In genomic region chr3:48268936-48269551, GRCh38 we compare ENCODE assay signal across 11 cellular contexts. TPM values are rescaled to one million over a fixed set of nuclear protein-coding genes. Genes with fewer than 3 reads are reported as not detected.
DNase-seq lines count a peak whose midpoint lies in the region; ATAC-seq, FAIRE-seq and TF ChIP-seq lines count a peak whose summit lies in the region.
"Had no signal": no experiment of that assay in that cellular context is flagged by ENCODE, and none has a peak within 500 bp of the region (broad histone marks: within the 10 kb centered on the region; RNA-seq: fewer than 3 reads in every experiment).

No MANE protein-coding gene starts in this region.

- POLR2A ChIA-PET in PC-3 (lab: Charles Lee; ENCODE audit: unreplicated experiment) = interaction anchor here (0.5 to 1.3 kb wide), 4 partner anchors 28 to 171 kb away, joined by 3 to 6 read pairs (median 3); partner anchors contain the start of genes CCDC51 and ZNF589

- H3K27ac Mint-ChIP-seq in activated T-helper 1 cell treated with anti-CD3 and anti-CD28 coated beads, Interleukin-12 subunit alpha, Interleukin-12 subunit beta, Interleukin-2, Interleukin-4 antibody, amounts not matched to agents 30 ng/mL and 10 ng/mL and 1 ng/mL, durations not matched to agents 14 hours and 24 hours and 36 hours = peak overlapping the region; percentile 97

- peaks cover 8% of the 10 kb centered on the region; the same call in 1 of the 2 replicates for H3K36me3 ChIP-seq in PC-3 (ENCODE audit: low read depth, low read length)
- peaks cover 0 to 13% of the 10 kb centered on the region in 2 experiments for H3K36me3 ChIP-seq in keratinocyte (ENCODE audit: control insufficient read depth in 2 of 2, extremely low read depth in 1 of 2, insufficient read depth in 2 of 2, low read length in 2 of 2)

- H4K20me1 ChIP-seq in PC-3 (ENCODE audit: low read length) = no peaks in the 10 kb centered on the region
- no peaks in the 10 kb centered on the region for H4K20me1 ChIP-seq in keratinocyte (ENCODE audit: control insufficient read depth, extremely low read depth, insufficient read depth, low read length)

- FAIRE-seq in keratinocyte (lab: Jason Lieb, UNC) = no peak

- CTCF ChIA-PET in PC-3 (lab: Charles Lee) = interaction anchor here (0.5 to 2.7 kb wide), 5 partner anchors 14 to 167 kb away, joined by 3 to 40 read pairs (median 5); no protein-coding TSS in a partner anchor

- H3K9me3 ChIP-seq in PC-3 (ENCODE audit: low read length) = no peaks in the 10 kb centered on the region
- H3K9me3 ChIP-seq in keratinocyte (ENCODE audit: control insufficient read depth, low read depth, low read length) = no peaks in the 10 kb centered on the region
- H3K9me3 ChIP-seq: heart left ventricle had no signal

- peaks cover 54% of the 10 kb centered on the region for H3K4me1 Mint-ChIP-seq in activated T-helper 1 cell treated with anti-CD3 and anti-CD28 coated beads, Interleukin-12 subunit alpha, Interleukin-12 subunit beta, Interleukin-2, Interleukin-4 antibody, amounts not matched to agents 30 ng/mL and 10 ng/mL and 1 ng/mL, durations not matched to agents 14 hours and 24 hours and 36 hours (ENCODE audit: low read depth)

- H3K79me2 ChIP-seq in PC-3 (ENCODE audit: low read length) = no peaks in the 10 kb centered on the region
- H3K79me2 ChIP-seq in keratinocyte (ENCODE audit: control insufficient read depth, insufficient read depth, low read length) = no peaks in the 10 kb centered on the region

- H3K27ac ChIP-seq in PC-3 (ENCODE audit: low read length) (peak overlapping the region; percentile 93), keratinocyte (ENCODE audit: control insufficient read depth, insufficient read depth, low read length) (peak overlapping the region; percentile 97)

- no peaks in the 10 kb centered on the region for H3K9me3 Mint-ChIP-seq in activated T-helper 1 cell treated with anti-CD3 and anti-CD28 coated beads, Interleukin-12 subunit alpha, Interleukin-12 subunit beta, Interleukin-2, Interleukin-4 antibody, amounts not matched to agents 30 ng/mL and 10 ng/mL and 1 ng/mL, durations not matched to agents 14 hours and 24 hours and 36 hours

- H3K27me3 ChIP-seq in PC-3 (ENCODE audit: low read length) (no peaks in the 10 kb centered on the region), keratinocyte (ENCODE audit: control insufficient read depth, extremely low read depth, insufficient read depth, low read length) (no peaks in the 10 kb centered on the region)
- H3K27me3 ChIP-seq: heart left ventricle had no signal

- H2AFZ ChIP-seq in PC-3 (ENCODE audit: low read length) (peak overlapping the region; percentile 63), keratinocyte (ENCODE audit: control insufficient read depth, low read length) (peak overlapping the region; percentile 63)

- peaks cover 28% of the 10 kb centered on the region for H3K4me1 ChIP-seq in PC-3 (ENCODE audit: insufficient read depth, low read length)
- peaks cover 35% of the 10 kb centered on the region for H3K4me1 ChIP-seq in keratinocyte (ENCODE audit: control insufficient read depth, extremely low read depth, insufficient read depth, low read length)

- H3F3A ChIP-seq in PC-3 (ENCODE audit: low read length, unreplicated experiment) = peaks cover 11% of the 10 kb centered on the region

- dilution Hi-C loops in keratinocyte (cut with MboI; ENCODE audit: extremely low pct_ligation_motif_present, low sequenced_read_pairs) = loop anchor here (25.0 kb wide), 1 partner anchor 168 kb away; the partner anchor contains the start of genes ATRIP, CCDC51, PLXNB1 and TMA7

- no peak for ATAC-seq in PC-3

- peak overlapping the region; percentile 63 for H3K4me3 Mint-ChIP-seq in activated T-helper 1 cell treated with anti-CD3 and anti-CD28 coated beads, Interleukin-12 subunit alpha, Interleukin-12 subunit beta, Interleukin-2, Interleukin-4 antibody, amounts not matched to agents 30 ng/mL and 10 ng/mL and 1 ng/mL, durations not matched to agents 14 hours and 24 hours and 36 hours

- no TSS peak for BruUV-seq in PC-3 (replicated peaks; lab: Mats Ljungman, UMichigan)

- no peaks in the 10 kb centered on the region for H3K9me1 ChIP-seq in keratinocyte (ENCODE audit: control insufficient read depth, extremely low read depth, insufficient read depth, low read length)

- intact Hi-C loops in PC-3 (cut with micrococcal nuclease) = loop anchor here (1.0 to 2.0 kb wide), 3 partner anchors 28 to 75 kb away; partner anchors contain the start of gene ZNF589
- intact Hi-C loops in activated T-helper 1 cell treated with anti-CD3 and anti-CD28 coated beads, Interleukin-12 subunit alpha, Interleukin-12 subunit beta, Interleukin-2, Interleukin-4 antibody, amounts not matched to agents 30 ng/mL and 10 ng/mL and 1 ng/mL, durations not matched to agents 14 hours and 24 hours and 36 hours (cut with micrococcal nuclease) = loop anchor here (1.0 to 10.0 kb wide), 10 partner anchors 28 to 738 kb away; partner anchors contain the start of genes CCDC51, CDC25A, NME6 and PFKFB4

- H3K4me2 ChIP-seq in PC-3 (ENCODE audit: low read length) (peak overlapping the region; percentile 72), keratinocyte (ENCODE audit: control insufficient read depth, extremely low read depth, insufficient read depth, low read depth, low read length) (peak overlapping the region; percentile 89)

- H3K36me3 Mint-ChIP-seq in activated T-helper 1 cell treated with anti-CD3 and anti-CD28 coated beads, Interleukin-12 subunit alpha, Interleukin-12 subunit beta, Interleukin-2, Interleukin-4 antibody, amounts not matched to agents 30 ng/mL and 10 ng/mL and 1 ng/mL, durations not matched to agents 14 hours and 24 hours and 36 hours (ENCODE audit: low read depth) = peaks cover 20% of the 10 kb centered on the region

- TF ChIP-seq CTCF in PC-3 (conservative IDR thresholded peaks at IDR 0.05; ENCODE audit: low read depth, low read length) = no peak
- TF ChIP-seq CTCF in keratinocyte (optimal IDR thresholded peaks at IDR 0.05 in 1 of 3, IDR thresholded peaks at IDR 0.05 in 1 of 3, conservative IDR thresholded peaks at IDR 0.05 in 1 of 3; ENCODE audit: extremely low read depth in 1 of 3, insufficient read depth in 2 of 3, low read length in 3 of 3) = peak in 1 of 3 experiments; percentile 7

- DNase-seq in PC-3 (no peak), keratinocyte (ENCODE audit: low read depth, low spot score) (no peak), NCI-H82 treated with DMSO at 0.1 percent for 48 hours (lab: John Stamatoyannopoulos, UW; ENCODE audit: unreplicated experiment) (no peak), hepatic stellate cell (ENCODE audit: low spot score) (no peak), COR-L47 (lab: John Stamatoyannopoulos, UW) (no peak), cerebellar nuclear complex (lab: John Stamatoyannopoulos, UW) (no peak)
- DNase-seq in activated T-helper 1 cell treated with anti-CD3 and anti-CD28 coated beads, Interleukin-12 subunit alpha, Interleukin-12 subunit beta, Interleukin-2, Interleukin-4 antibody, amounts not matched to agents 30 ng/mL and 10 ng/mL and 1 ng/mL, durations not matched to agents 14 hours and 24 hours and 36 hours (ENCODE audit: low spot score) = peak; percentile 29
- peak; percentile 44 to 68 (median 53) for DNase-seq in stimulated activated CD4-positive, alpha-beta T cell treated with anti-CD3 and anti-CD28 coated beads, TNF-alpha, amount 100 ng/mL, for 48 hours (ENCODE audit: low read depth in 3 of 3)
- DNase-seq: DMS79, heart left ventricle had no signal

- H3K9me2 ChIP-seq in PC-3 (replicated peaks; ENCODE audit: low read length) = no peaks in the 10 kb centered on the region

- H3K9ac ChIP-seq in PC-3 (ENCODE audit: low read length) (peak overlapping the region; percentile 55), keratinocyte (ENCODE audit: control insufficient read depth, extremely low read depth, insufficient read depth, low read length) (peak overlapping the region; percentile 82)

- H3K4me3 ChIP-seq in PC-3 (ENCODE audit: low read length) (peak overlapping the region; percentile 27), keratinocyte (ENCODE audit: control insufficient read depth in 2 of 3, extremely low read depth in 1 of 3, insufficient read depth in 2 of 3, low read depth in 1 of 3, low read length in 3 of 3) (peak overlapping the region in 2 of 3 experiments; percentile 22 to 60)
- H3K4me3 ChIP-seq: heart left ventricle had no signal

- H3K27me3 Mint-ChIP-seq in activated T-helper 1 cell treated with anti-CD3 and anti-CD28 coated beads, Interleukin-12 subunit alpha, Interleukin-12 subunit beta, Interleukin-2, Interleukin-4 antibody, amounts not matched to agents 30 ng/mL and 10 ng/mL and 1 ng/mL, durations not matched to agents 14 hours and 24 hours and 36 hours (ENCODE audit: insufficient read depth) = no peaks in the 10 kb centered on the region

RNA-seq across cellular contexts. Expression of gene ZNF589, which starts 28.1 kb away (rescaled TPM):
- 9.4 and 10.2 TPM in 2 replicates for total RNA-seq in PC-3 (2014; rRNA removed)
- total RNA-seq in activated T-helper 1 cell treated with anti-CD3 and anti-CD28 coated beads, Interleukin-12 subunit alpha, Interleukin-12 subunit beta, Interleukin-2, Interleukin-4 antibody, amounts not matched to agents 30 ng/mL and 10 ng/mL and 1 ng/mL, durations not matched to agents 14 hours and 24 hours and 36 hours = 33.0 and 34.2 TPM in 2 replicates
- 9.1 to 12.2 TPM (median 9.6 TPM) in 3 replicates for polyA plus RNA-seq in keratinocyte
- polyA plus RNA-seq in keratinocyte (2011; ENCODE audit: low read depth) = 0.66 TPM
- 3.7 and 4.7 TPM in 2 replicates for polyA plus RNA-seq in keratinocyte (2011; cell fraction: cytosol; rRNA removed)
- 24.5 and 29.1 TPM in 2 replicates for polyA plus RNA-seq in keratinocyte (2011; cell fraction: nucleus; rRNA removed)
- polyA plus RNA-seq in keratinocyte (2012; ENCODE audit: low replicate concordance) = 3.8 and 8.4 TPM in 2 replicates
- polyA minus RNA-seq in keratinocyte = 4.5 to 13.7 TPM (median 4.7 TPM) in 3 replicates
- 0.77 TPM for polyA minus RNA-seq in keratinocyte (2011; cell fraction: cytosol; rRNA and poly(A)+ RNA removed)
- 7.6 and 12.3 TPM in 2 replicates for polyA minus RNA-seq in keratinocyte (2011; cell fraction: nucleus; rRNA and poly(A)+ RNA removed)

RNA-seq across cellular contexts. Expression of gene NME6, which starts 32.1 kb away (rescaled TPM):
- 35.2 and 37.4 TPM in 2 replicates for total RNA-seq in PC-3 (2014; rRNA removed)
- total RNA-seq in activated T-helper 1 cell treated with anti-CD3 and anti-CD28 coated beads, Interleukin-12 subunit alpha, Interleukin-12 subunit beta, Interleukin-2, Interleukin-4 antibody, amounts not matched to agents 30 ng/mL and 10 ng/mL and 1 ng/mL, durations not matched to agents 14 hours and 24 hours and 36 hours = 40.7 and 41.8 TPM in 2 replicates
- polyA plus RNA-seq in keratinocyte = 22.1 to 38.0 TPM (median 22.4 TPM) in 3 replicates
- 8.7 TPM for polyA plus RNA-seq in keratinocyte (2011; ENCODE audit: low read depth)
- 22.2 and 25.3 TPM in 2 replicates for polyA plus RNA-seq in keratinocyte (2011; cell fraction: cytosol; rRNA removed)
- 16.7 and 18.6 TPM in 2 replicates for polyA plus RNA-seq in keratinocyte (2011; cell fraction: nucleus; rRNA removed)
- polyA plus RNA-seq in keratinocyte (2012; ENCODE audit: low replicate concordance) = 9.5 and 20.7 TPM in 2 replicates
- polyA minus RNA-seq in keratinocyte = 21.5 to 27.8 TPM (median 27.5 TPM) in 3 replicates
- polyA minus RNA-seq in keratinocyte (2011; cell fraction: cytosol; rRNA and poly(A)+ RNA removed) = 11.5 TPM
- 7.1 and 9.7 TPM in 2 replicates for polyA minus RNA-seq in keratinocyte (2011; cell fraction: nucleus; rRNA and poly(A)+ RNA removed)

RNA-seq across cellular contexts. Expression of gene CAMP, which starts 45.7 kb away (rescaled TPM):
- total RNA-seq in PC-3 (2014; rRNA removed) = not detected in 2 replicates
- total RNA-seq in activated T-helper 1 cell treated with anti-CD3 and anti-CD28 coated beads, Interleukin-12 subunit alpha, Interleukin-12 subunit beta, Interleukin-2, Interleukin-4 antibody, amounts not matched to agents 30 ng/mL and 10 ng/mL and 1 ng/mL, durations not matched to agents 14 hours and 24 hours and 36 hours = not detected in 2 replicates
- polyA plus RNA-seq in keratinocyte = 0.37 to 0.95 TPM (median 0.66 TPM) in 3 replicates
- not detected for polyA plus RNA-seq in keratinocyte (2011; ENCODE audit: low read depth)
- polyA plus RNA-seq in keratinocyte (2011; cell fraction: cytosol; rRNA removed) = 0.30 and 0.69 TPM in 2 replicates
- 0.37 TPM in 1 of 2 replicates, not detected in the other for polyA plus RNA-seq in keratinocyte (2011; cell fraction: nucleus; rRNA removed)
- polyA plus RNA-seq in keratinocyte (2012; ENCODE audit: low replicate concordance) = 0.66 and 0.71 TPM in 2 replicates
- 0.53 TPM in 1 of 3 replicates, not detected in the others for polyA minus RNA-seq in keratinocyte
- polyA minus RNA-seq in keratinocyte (2011; cell fraction: cytosol; rRNA and poly(A)+ RNA removed) = not detected
- not detected in 2 replicates for polyA minus RNA-seq in keratinocyte (2011; cell fraction: nucleus; rRNA and poly(A)+ RNA removed)
- total RNA-seq: HT1080 had no signal

Comparison
In these comparisons a context has a peak if more than half of its experiments do, and no peak if none do; other contexts are left out.
1. DNase-seq: peak in activated T-helper 1 cell treated with anti-CD3 and anti-CD28 coated beads, Interleukin-12 subunit alpha, Interleukin-12 subunit beta, Interleukin-2, Interleukin-4 antibody, amounts not matched to agents 30 ng/mL and 10 ng/mL and 1 ng/mL, durations not matched to agents 14 hours and 24 hours and 36 hours (single experiment) and stimulated activated CD4-positive, alpha-beta T cell treated with anti-CD3 and anti-CD28 coated beads, TNF-alpha, amount 100 ng/mL, for 48 hours (3 of 3); none in PC-3 (single experiment), keratinocyte (single experiment), NCI-H82 treated with DMSO at 0.1 percent for 48 hours (single experiment), hepatic stellate cell (single experiment), COR-L47 (single experiment) and cerebellar nuclear complex (0 of 2).